ENCODE assay signal across 34 cellular contexts in the genomic region with DNA sequence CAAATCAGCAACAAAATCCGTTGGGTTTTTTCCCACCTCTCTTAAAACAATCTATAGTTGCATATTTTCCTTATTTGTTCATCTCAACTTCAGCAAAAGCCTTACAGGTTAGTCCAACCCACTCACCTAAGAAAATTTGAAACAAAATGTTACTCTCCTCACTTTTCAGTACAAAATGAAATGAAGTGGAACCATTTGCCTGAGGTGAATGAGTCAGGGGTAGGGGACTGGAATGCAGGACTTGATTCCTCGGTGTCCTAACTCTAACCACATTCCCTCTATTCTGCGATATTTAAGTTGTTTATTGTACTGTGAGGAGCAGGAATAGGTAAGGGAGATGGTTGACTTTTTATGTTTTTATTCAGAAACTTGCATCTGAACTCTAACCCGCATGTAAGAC. TPM values are rescaled to one million over a fixed set of nuclear protein-coding genes. Genes with fewer than 3 reads are reported as not detected.
A peak's percentile ranks its signal among the peaks of the same experiment; 100 is the strongest.
DNase-seq lines count a peak whose midpoint lies in the region; ATAC-seq, FAIRE-seq and TF ChIP-seq lines count a peak whose summit lies in the region.
"Had no signal": no experiment of that assay in that cellular context is flagged by ENCODE, and none has a peak within 500 bp of the region (broad histone marks: within the 10 kb centered on the region; RNA-seq: fewer than 3 reads in every experiment).

No MANE protein-coding gene starts in this region.

- peak; percentile 86 for DNase-seq in Caki2 (ENCODE audit: low read depth)
- DNase-seq in K562 (ENCODE audit: extremely low read depth in 1 of 4, low spot score in 3 of 4) = no peak
- DNase-seq in left kidney (ENCODE audit: low read depth, low spot score) = peak; percentile 12
- no peak for DNase-seq in naive thymus-derived CD4-positive, alpha-beta T cell
- DNase-seq in NCI-H2029 treated with DMSO at 0.1 percent for 48 hours (lab: John Stamatoyannopoulos, UW) = no peak
- DNase-seq: 8988T; activated CD4-positive, alpha-beta T cell treated with anti-CD3 and anti-CD28 coated beads, Interleukin-2, amount 10 ng/mL, durations not matched to agents 24 days and 14 days; activated CD8-positive, alpha-beta memory T cell treated with anti-CD3 and anti-CD28 coated beads for 24 hours; amniotic stem cell; Caco-2; DMS79 treated with DMSO at 0.1 percent for 48 hours; dorsolateral prefrontal cortex; hippocampal formation; immature natural killer cell; midbrain; naive B cell; NCI-H1092; NCI-H1694; NCI-H446 treated with DMSO at 0.1 percent for 48 hours; NCI-H774; nucleus accumbens; stimulated activated CD4-positive, alpha-beta T cell treated with anti-CD3 and anti-CD28 coated beads, Interleukin-15, amount 100 ng/mL, for 24 hours; substantia nigra had no signal

- H2AFZ ChIP-seq in K562 (ENCODE audit: low read depth, low read length) = peak overlapping the region; percentile 11; the same call in 1 of the 2 replicates

- no peaks in the 10 kb centered on the region for H3K79me2 ChIP-seq in K562 (ENCODE audit: control insufficient read depth, insufficient read depth, low read length)

- FAIRE-seq in K562 (lab: Jason Lieb, UNC) = no peak

- H3K4me3 Mint-ChIP-seq in naive thymus-derived CD4-positive, alpha-beta T cell = no peak overlapping the region
- H3K4me3 Mint-ChIP-seq: activated CD4-positive, alpha-beta T cell treated with anti-CD3 and anti-CD28 coated beads, Interleukin-2, amount 10 ng/mL, durations not matched to agents 24 days and 14 days; activated naive CD4-positive, alpha-beta T cell treated with anti-CD3 and anti-CD28 coated beads, Interleukin-2, amount 50 U/mL, for 24 hours; IgD-negative memory B cell; immature natural killer cell; naive B cell; stimulated activated memory B cell treated with anti-CD40 and anti-IgM and Interleukin-4, amounts not matched to agents 10 μg/mL and 1 μg/mL and 100 μg/mL, for 72 hours; type B pancreatic cell had no signal

- no TSS peak for BruUV-seq in K562 (replicated peaks; lab: Mats Ljungman, UMichigan)

- ATAC-seq in K562 = no peak
- ATAC-seq in naive thymus-derived CD4-positive, alpha-beta T cell = no peak
- ATAC-seq in GM18505 (IDR thresholded peaks at IDR 0.05; ENCODE audit: unreplicated experiment) = no peak
- ATAC-seq in HG02623 (IDR thresholded peaks at IDR 0.05; ENCODE audit: unreplicated experiment) = no peak
- ATAC-seq: HCT116; stimulated activated memory B cell treated with anti-CD40 and anti-IgM and Interleukin-4, amounts not matched to agents 10 μg/mL and 1 μg/mL and 100 μg/mL, for 72 hours had no signal

- TF ChIP-seq POLR2A in K562 (conservative IDR thresholded peaks at IDR 0.05) = no peak
- TF ChIP-seq POLR2A in GM18505 (IDR thresholded peaks at IDR 0.05; ENCODE audit: borderline replicate concordance, extremely low read depth, insufficient read depth, insufficient read length) = no peak

- peak overlapping the region in 1 of 9 donors; percentile 44 for H3K27ac Mint-ChIP-seq in naive thymus-derived CD4-positive, alpha-beta T cell
- H3K27ac Mint-ChIP-seq: activated CD4-positive, alpha-beta T cell treated with anti-CD3 and anti-CD28 coated beads, Interleukin-2, amount 10 ng/mL, durations not matched to agents 24 days and 14 days; activated naive CD4-positive, alpha-beta T cell treated with anti-CD3 and anti-CD28 coated beads, Interleukin-2, amount 50 U/mL, for 24 hours; IgD-negative memory B cell; immature natural killer cell; naive B cell; stimulated activated memory B cell treated with anti-CD40 and anti-IgM and Interleukin-4, amounts not matched to agents 10 μg/mL and 1 μg/mL and 100 μg/mL, for 72 hours; type B pancreatic cell had no signal

- POLR2A ChIA-PET in K562 (lab: Yijun Ruan, JAX) = interaction anchor here (0.5 to 1.1 kb wide), 3 partner anchors 17 to 144 kb away, joined by 3 read pairs; no protein-coding TSS in a partner anchor
- POLR2A ChIA-PET in naive thymus-derived CD4-positive, alpha-beta T cell (lab: Charles Lee) = interaction anchor here (0.5 to 1.1 kb wide), 3 partner anchors 12 to 951 kb away, joined by 3 to 4 read pairs (median 3); no protein-coding TSS in a partner anchor

- H3K27ac ChIP-seq in HUES64 (ENCODE audit: low read depth, low read length) = 0 out of 2 replicates have a peak overlapping the region, but pooled peaks have one; percentile 4
- H3K27ac ChIP-seq in K562 (ENCODE audit: extremely low read depth, low read depth, low read length) = no peak overlapping the region
- no peak overlapping the region for H3K27ac ChIP-seq in naive thymus-derived CD4-positive, alpha-beta T cell (ENCODE audit: low read depth, low read length)
- H3K27ac ChIP-seq: breast epithelium, C4-2B, dorsolateral prefrontal cortex, RWPE1 had no signal

- H3K4me1 Mint-ChIP-seq in naive thymus-derived CD4-positive, alpha-beta T cell = peaks cover 0 to 6% (median 0%) of the 10 kb centered on the region in 7 donors
- H3K4me1 Mint-ChIP-seq: activated naive CD4-positive, alpha-beta T cell treated with anti-CD3 and anti-CD28 coated beads, Interleukin-2, amount 50 U/mL, for 24 hours; IgD-negative memory B cell; immature natural killer cell; stimulated activated memory B cell treated with anti-CD40 and anti-IgM and Interleukin-4, amounts not matched to agents 10 μg/mL and 1 μg/mL and 100 μg/mL, for 72 hours had no signal

- H3K36me3 ChIP-seq in HUES64 (ENCODE audit: insufficient read depth, low read length) = no peaks in the 10 kb centered on the region
- H3K36me3 ChIP-seq in K562 (ENCODE audit: control insufficient read depth, insufficient read depth, low read length) = no peaks in the 10 kb centered on the region
- H3K36me3 ChIP-seq in naive thymus-derived CD4-positive, alpha-beta T cell (ENCODE audit: control insufficient read depth in 2 of 3, insufficient read depth in 3 of 3, low read length in 3 of 3) = peaks cover 0 to 11% (median 0%) of the 10 kb centered on the region in 3 experiments
- H3K36me3 ChIP-seq: breast epithelium had no signal

- H3K9ac ChIP-seq in HUES64 (ENCODE audit: low read depth, low read length) (no peak overlapping the region), K562 (ENCODE audit: insufficient read depth in 1 of 2, low read depth in 2 of 2, low read length in 2 of 2) (no peak overlapping the region)

- H3K36me3 Mint-ChIP-seq in naive thymus-derived CD4-positive, alpha-beta T cell = peaks cover 0 to 9% (median 0%) of the 10 kb centered on the region in 5 donors
- H3K36me3 Mint-ChIP-seq: activated naive CD4-positive, alpha-beta T cell treated with anti-CD3 and anti-CD28 coated beads, Interleukin-2, amount 50 U/mL, for 24 hours; IgD-negative memory B cell; immature natural killer cell; naive B cell; stimulated activated memory B cell treated with anti-CD40 and anti-IgM and Interleukin-4, amounts not matched to agents 10 μg/mL and 1 μg/mL and 100 μg/mL, for 72 hours; type B pancreatic cell had no signal

- H3K27me3 ChIP-seq in HUES64 (ENCODE audit: insufficient read depth, low read length) (no peaks in the 10 kb centered on the region), K562 (ENCODE audit: control insufficient read depth in 2 of 2, insufficient read depth in 2 of 2, low read length in 2 of 2) (no peaks in the 10 kb centered on the region)
- H3K27me3 ChIP-seq in naive thymus-derived CD4-positive, alpha-beta T cell (ENCODE audit: control insufficient read depth in 2 of 2, insufficient read depth in 2 of 2, low read length in 2 of 2) = no peaks in the 10 kb centered on the region
- H3K27me3 ChIP-seq: breast epithelium, dorsolateral prefrontal cortex had no signal

- no peak for TF ChIP-seq EP300 in K562 (IDR thresholded peaks at IDR 0.05; ENCODE audit: low read length)

- H3K9me1 ChIP-seq in K562 (ENCODE audit: control insufficient read depth, insufficient read depth, low read length) = no peaks in the 10 kb centered on the region

- 79% methylated on average over 3 of the region's 4 CpGs for WGBS in HUES64
- WGBS in K562 (ENCODE audit: insufficient coverage, low coverage, missing lambda C conversion rate) = 54% methylated on average over 4 of the region's 4 CpGs

- H3K4me2 ChIP-seq in K562 (ENCODE audit: insufficient read depth, low read length) = no peak overlapping the region

- H3K9me3 Mint-ChIP-seq in naive thymus-derived CD4-positive, alpha-beta T cell = no peaks in the 10 kb centered on the region
- H3K9me3 Mint-ChIP-seq: activated CD4-positive, alpha-beta T cell treated with anti-CD3 and anti-CD28 coated beads, Interleukin-2, amount 10 ng/mL, durations not matched to agents 24 days and 14 days; activated naive CD4-positive, alpha-beta T cell treated with anti-CD3 and anti-CD28 coated beads, Interleukin-2, amount 50 U/mL, for 24 hours; IgD-negative memory B cell; immature natural killer cell; naive B cell; stimulated activated memory B cell treated with anti-CD40 and anti-IgM and Interleukin-4, amounts not matched to agents 10 μg/mL and 1 μg/mL and 100 μg/mL, for 72 hours; type B pancreatic cell had no signal

- in situ Hi-C loops in Caki2 (cut with HindIII; ENCODE audit: low pct_unique_long_range_greater_than_20kb, low sequenced_read_pairs) (no loop called here), K562 (cut with MboI) (no loop called here)

- H3K4me3 ChIP-seq in HUES64 (ENCODE audit: low read length) (no peak overlapping the region), K562 (no peak overlapping the region)
- H3K4me3 ChIP-seq in naive thymus-derived CD4-positive, alpha-beta T cell (ENCODE audit: low read length) = no peak overlapping the region
- H3K4me3 ChIP-seq: breast epithelium, dorsolateral prefrontal cortex had no signal

- no peaks in the 10 kb centered on the region for H4K20me1 ChIP-seq in K562 (replicated peaks; ENCODE audit: control insufficient read depth, insufficient read depth, low read length)

- intact Hi-C loops in K562 (cut with micrococcal nuclease) = no loop called here
- intact Hi-C loops in naive thymus-derived CD4-positive, alpha-beta T cell (cut with micrococcal nuclease) = no loop called here

- H3K9me3 ChIP-seq in HUES64 (ENCODE audit: insufficient read depth, low read depth, low read length) (no peaks in the 10 kb centered on the region), K562 (replicated peaks; ENCODE audit: control insufficient read depth, insufficient read depth, low read depth, low read length) (no peaks in the 10 kb centered on the region)
- H3K9me3 ChIP-seq in naive thymus-derived CD4-positive, alpha-beta T cell (ENCODE audit: control insufficient read depth in 2 of 3, low read length in 3 of 3) = no peaks in the 10 kb centered on the region
- H3K9me3 ChIP-seq: breast epithelium, Caco-2 had no signal

- TF ChIP-seq CTCF in K562 (IDR thresholded peaks at IDR 0.05 in 2 of 3, conservative IDR thresholded peaks at IDR 0.05 in 1 of 3; ENCODE audit: insufficient read depth in 2 of 3, low read depth in 1 of 3, low read length in 3 of 3) = no peak

- no peak for TF ChIP-seq RAD21 in K562 (CRISPR knock-in tag; conservative IDR thresholded peaks at IDR 0.05 in 1 of 2, IDR thresholded peaks at IDR 0.05 in 1 of 2)

- CTCF ChIA-PET in K562 (lab: Yijun Ruan, JAX; ENCODE audit: low intra/inter-chr PET ratio) = no interaction called here
- CTCF ChIA-PET in naive thymus-derived CD4-positive, alpha-beta T cell (lab: Charles Lee) = no interaction called here

- H3K4me1 ChIP-seq in HUES64 (ENCODE audit: insufficient read depth, low read length) = peaks cover 22% of the 10 kb centered on the region; the same call in 1 of the 2 replicates
- peaks cover 4 to 20% of the 10 kb centered on the region in 2 experiments; a peak in 3 of 5 replicates for H3K4me1 ChIP-seq in K562 (replicated peaks in 1 of 2; ENCODE audit: control insufficient read depth in 2 of 2, insufficient read depth in 2 of 2, low read length in 2 of 2)
- no peaks in the 10 kb centered on the region for H3K4me1 ChIP-seq in naive thymus-derived CD4-positive, alpha-beta T cell (ENCODE audit: control insufficient read depth in 2 of 2, insufficient read depth in 2 of 2, low read length in 2 of 2)
- H3K4me1 ChIP-seq: breast epithelium had no signal

- H3K27me3 Mint-ChIP-seq in naive thymus-derived CD4-positive, alpha-beta T cell = no peaks in the 10 kb centered on the region
- H3K27me3 Mint-ChIP-seq: activated CD4-positive, alpha-beta T cell treated with anti-CD3 and anti-CD28 coated beads, Interleukin-2, amount 10 ng/mL, durations not matched to agents 24 days and 14 days; activated naive CD4-positive, alpha-beta T cell treated with anti-CD3 and anti-CD28 coated beads, Interleukin-2, amount 50 U/mL, for 24 hours; IgD-negative memory B cell; naive B cell; stimulated activated memory B cell treated with anti-CD40 and anti-IgM and Interleukin-4, amounts not matched to agents 10 μg/mL and 1 μg/mL and 100 μg/mL, for 72 hours; type B pancreatic cell had no signal

RNA-seq across cellular contexts. Expression of a gene that starts 16.4 kb away (rescaled TPM):
- 126 and 158 TPM in 2 replicates for total RNA-seq in Caki2 (2014; rRNA removed; shearing (Covaris generic); ENCODE audit: low replicate concordance)
- 161 TPM for polyA plus RNA-seq in HUES64 (2013, experiment 1 of 2)
- 197 TPM for polyA plus RNA-seq in HUES64 (2013, experiment 2 of 2)
- 30.9 and 63.7 TPM in 2 replicates for total RNA-seq in K562 (2011; cell fraction: chromatin; rRNA removed; ENCODE audit: low replicate concordance)
- 49.0 and 59.9 TPM in 2 replicates for total RNA-seq in K562 (2011; cell fraction: nucleolus; rRNA removed)
- 82.3 and 111 TPM in 2 replicates for total RNA-seq in K562 (2011; cell fraction: nucleoplasm; rRNA removed)
- 294 and 333 TPM in 2 replicates for total RNA-seq in K562 (2014; rRNA removed)
- 422 and 434 TPM in 2 replicates for total RNA-seq in K562 (2014; rRNA removed; fragmentation: Illumina TruSeq; extraction: Trizol)
- 366 and 426 TPM in 2 replicates for total RNA-seq in K562 (2015; rRNA removed; fragmentation: Illumina TruSeq; extraction: Trizol)
- 390 and 391 TPM in 2 replicates for total RNA-seq in K562 (2021)
- polyA plus RNA-seq in K562 (2011; rRNA removed) = 609 and 759 TPM in 2 replicates
- 443 and 675 TPM in 2 replicates for polyA plus RNA-seq in K562 (2011; cell fraction: cytosol; rRNA removed)
- 116 and 214 TPM in 2 replicates for polyA plus RNA-seq in K562 (2011; cell fraction: nucleus; rRNA removed)
- 594 and 680 TPM in 2 replicates for polyA plus RNA-seq in K562 (2012)
- 301 and 302 TPM in 2 replicates for polyA plus RNA-seq in K562 (2014; fragmentation: Illumina TruSeq; extraction: Trizol)
- 1,000 to 10,000 TPM; 1,842 to 2,138 TPM for polyA plus RNA-seq in K562 (2014; fragmentation: Nextera tagmentation; extraction: Ambion mirVana)
- polyA plus RNA-seq in K562 (2014; rRNA removed) = 512 and 785 TPM in 2 replicates
- polyA minus RNA-seq in K562 (2011; rRNA and poly(A)+ RNA removed) = 129 and 140 TPM in 2 replicates
- polyA minus RNA-seq in K562 (2011; cell fraction: cytosol; rRNA and poly(A)+ RNA removed) = 91.3 and 103 TPM in 2 replicates
- 15.8 and 29.8 TPM in 2 replicates for polyA minus RNA-seq in K562 (2011; cell fraction: nucleus; rRNA and poly(A)+ RNA removed)
- total RNA-seq in naive thymus-derived CD4-positive, alpha-beta T cell = 100 to 1,000 TPM; 140 to 241 (median 154) TPM
- 100 to 1,000 TPM; 525 to 842 TPM for polyA plus RNA-seq in naive thymus-derived CD4-positive, alpha-beta T cell

RNA-seq across cellular contexts. Expression of a gene that starts 18.5 kb away (rescaled TPM):
- total RNA-seq in Caki2 (2014; rRNA removed; shearing (Covaris generic); ENCODE audit: low replicate concordance) = 5.3 and 20.3 TPM in 2 replicates
- 21.2 TPM for polyA plus RNA-seq in HUES64 (2013, experiment 1 of 2)
- 19.8 TPM for polyA plus RNA-seq in HUES64 (2013, experiment 2 of 2)
- 227 and 437 TPM in 2 replicates for total RNA-seq in K562 (2011; cell fraction: chromatin; rRNA removed; ENCODE audit: low replicate concordance)
- total RNA-seq in K562 (2011; cell fraction: nucleolus; rRNA removed) = 184 and 220 TPM in 2 replicates
- 320 and 503 TPM in 2 replicates for total RNA-seq in K562 (2011; cell fraction: nucleoplasm; rRNA removed)
- total RNA-seq in K562 (2014; rRNA removed) (27.0 and 34.8 TPM in 2 replicates), K562 (2014; rRNA removed; fragmentation: Illumina TruSeq; extraction: Trizol) (37.0 and 44.1 TPM in 2 replicates), K562 (2015; rRNA removed; fragmentation: Illumina TruSeq; extraction: Trizol) (32.9 and 33.7 TPM in 2 replicates), K562 (2021) (58.9 and 59.9 TPM in 2 replicates)
- polyA plus RNA-seq in K562 (2011; rRNA removed) (28.3 and 30.4 TPM in 2 replicates), K562 (2014; fragmentation: Illumina TruSeq; extraction: Trizol) (41.6 and 48.9 TPM in 2 replicates), K562 (2014; fragmentation: Nextera tagmentation; extraction: Ambion mirVana) (10 to 100 TPM in 1 of 2 experiments, 1 to 10 TPM in 1; 9.6 to 10.8 TPM), K562 (2014; rRNA removed) (32.6 and 36.9 TPM in 2 replicates)
- polyA plus RNA-seq in K562 (2011; cell fraction: cytosol; rRNA removed) = 24.5 and 37.4 TPM in 2 replicates
- polyA plus RNA-seq in K562 (2011; cell fraction: nucleus; rRNA removed) = 159 and 233 TPM in 2 replicates
- polyA plus RNA-seq in K562 (2012) = 26.7 and 27.2 TPM in 2 replicates
- polyA minus RNA-seq in K562 (2011; rRNA and poly(A)+ RNA removed) = 95.7 and 118 TPM in 2 replicates
- 53.8 and 61.4 TPM in 2 replicates for polyA minus RNA-seq in K562 (2011; cell fraction: cytosol; rRNA and poly(A)+ RNA removed)
- polyA minus RNA-seq in K562 (2011; cell fraction: nucleus; rRNA and poly(A)+ RNA removed) = 141 and 184 TPM in 2 replicates
- total RNA-seq in naive thymus-derived CD4-positive, alpha-beta T cell = 100 to 1,000 TPM; 140 to 192 (median 161) TPM
- polyA plus RNA-seq in naive thymus-derived CD4-positive, alpha-beta T cell = 10 to 100 TPM; 19.6 to 32.9 TPM

RNA-seq across cellular contexts. Expression of a gene that starts 58.4 kb away (rescaled TPM):
- total RNA-seq in Caki2 (2014; rRNA removed; shearing (Covaris generic); ENCODE audit: low replicate concordance) = 13.3 and 16.0 TPM in 2 replicates
- 21.1 TPM for polyA plus RNA-seq in HUES64 (2013, experiment 1 of 2)
- polyA plus RNA-seq in HUES64 (2013, experiment 2 of 2) = 20.0 TPM
- 31.9 and 53.7 TPM in 2 replicates for total RNA-seq in K562 (2011; cell fraction: chromatin; rRNA removed; ENCODE audit: low replicate concordance)
- total RNA-seq in K562 (2011; cell fraction: nucleolus; rRNA removed) = 23.5 and 25.8 TPM in 2 replicates
- 45.1 and 82.0 TPM in 2 replicates for total RNA-seq in K562 (2011; cell fraction: nucleoplasm; rRNA removed)
- total RNA-seq in K562 (2014; rRNA removed) (26.8 and 32.4 TPM in 2 replicates), K562 (2014; rRNA removed; fragmentation: Illumina TruSeq; extraction: Trizol) (44.8 and 50.6 TPM in 2 replicates), K562 (2015; rRNA removed; fragmentation: Illumina TruSeq; extraction: Trizol) (41.8 and 45.2 TPM in 2 replicates), K562 (2021) (33.6 and 37.0 TPM in 2 replicates)
- polyA plus RNA-seq in K562 (2011; rRNA removed) (22.9 and 23.9 TPM in 2 replicates), K562 (2014; fragmentation: Illumina TruSeq; extraction: Trizol) (29.2 and 32.8 TPM in 2 replicates), K562 (2014; fragmentation: Nextera tagmentation; extraction: Ambion mirVana) (10 to 100 TPM; 13.5 to 17.1 TPM), K562 (2014; rRNA removed) (17.8 and 18.0 TPM in 2 replicates)
- polyA plus RNA-seq in K562 (2011; cell fraction: cytosol; rRNA removed) = 12.4 and 17.6 TPM in 2 replicates
- 54.3 and 63.0 TPM in 2 replicates for polyA plus RNA-seq in K562 (2011; cell fraction: nucleus; rRNA removed)
- 19.3 and 19.9 TPM in 2 replicates for polyA plus RNA-seq in K562 (2012)
- 47.1 and 48.0 TPM in 2 replicates for polyA minus RNA-seq in K562 (2011; rRNA and poly(A)+ RNA removed)
- 28.5 and 37.0 TPM in 2 replicates for polyA minus RNA-seq in K562 (2011; cell fraction: cytosol; rRNA and poly(A)+ RNA removed)
- 12.4 and 25.8 TPM in 2 replicates for polyA minus RNA-seq in K562 (2011; cell fraction: nucleus; rRNA and poly(A)+ RNA removed)
- 10 to 100 TPM; 38.4 to 54.5 (median 46.9) TPM for total RNA-seq in naive thymus-derived CD4-positive, alpha-beta T cell
- 10 to 100 TPM; 20.3 to 31.7 TPM for polyA plus RNA-seq in naive thymus-derived CD4-positive, alpha-beta T cell

Comparison
In these comparisons a context has a peak if more than half of its experiments do, and no peak if none do; other contexts are left out.
1. DNase-seq: peak in Caki2 (single experiment) and left kidney (single experiment); none in K562 (0 of 4), naive thymus-derived CD4-positive, alpha-beta T cell (0 of 9) and NCI-H2029 treated with DMSO at 0.1 percent for 48 hours (single experiment).